17 cellular contexts compared by ENCODE assay signal in genomic region chr2:56260415-56260814, GRCh38.
"Had no signal": no experiment of that assay in that cellular context is flagged by ENCODE, and none has a peak within 500 bp of the region (broad histone marks: within the 10 kb centered on the region; RNA-seq: fewer than 3 reads in every experiment).

No MANE protein-coding gene starts in this region.

- DNase-seq: effector memory CD8-positive, alpha-beta T cell; esophagus squamous epithelium; foreskin fibroblast; head of caudate nucleus; hippocampal formation; left colon; mammary epithelial cell; natural killer cell; posterior cingulate gyrus; stimulated activated CD4-positive, alpha-beta T cell treated with anti-CD3 and anti-CD28 coated beads, Interleukin-2, amount 100 ng/mL, for 48 hours; stimulated activated naive CD8-positive, alpha-beta T cell treated with anti-CD3 and anti-CD28 coated beads, Interleukin-15, Interleukin-2, amounts not matched to agents 100 U/mL and 50 U/mL, for 24 hours; thyroid gland; uterus had no signal

- H3K36me3 ChIP-seq: esophagus squamous epithelium, right atrium auricular region, suprapubic skin, thyroid gland, uterus had no signal

- H3K9me3 ChIP-seq: esophagus squamous epithelium, right atrium auricular region, suprapubic skin, thyroid gland, uterus had no signal

- ATAC-seq: effector memory CD8-positive, alpha-beta T cell; left colon; natural killer cell; stimulated activated naive CD8-positive, alpha-beta T cell treated with anti-CD3 and anti-CD28 coated beads, Interleukin-15, Interleukin-2, amounts not matched to agents 100 U/mL and 50 U/mL, for 24 hours had no signal

- H3K4me2 ChIP-seq: smooth muscle cell had no signal

- H3K27ac ChIP-seq: esophagus squamous epithelium, right atrium auricular region, suprapubic skin, thyroid gland, uterus had no signal

- FAIRE-seq: colon had no signal

- H3K27me3 ChIP-seq: esophagus squamous epithelium, right atrium auricular region, suprapubic skin, thyroid gland, uterus had no signal

- H3K4me3 ChIP-seq: esophagus squamous epithelium, right atrium auricular region, smooth muscle cell, suprapubic skin, thyroid gland, uterus had no signal

- H3K4me1 ChIP-seq: esophagus squamous epithelium, right atrium auricular region, suprapubic skin, thyroid gland, uterus had no signal
